In genomic region chr13:85653681-85654080, GRCh38 we compare ENCODE assay signal across 21 cellular contexts.
DNase-seq lines count a peak whose midpoint lies in the region; ATAC-seq and TF ChIP-seq lines count a peak whose summit lies in the region.
"Had no signal": no experiment of that assay in that cellular context is flagged by ENCODE, and none has a peak within 500 bp of the region (broad histone marks: within the 10 kb centered on the region; RNA-seq: fewer than 3 reads in every experiment).

No MANE protein-coding gene starts in this region.

- H3K4me1 ChIP-seq in Loucy (ENCODE audit: insufficient read depth, low read length, poor library complexity, severe bottlenecking), result peaks cover 14% of the 10 kb centered on the region
- no peaks in the 10 kb centered on the region for H3K4me1 ChIP-seq in CD8-positive, alpha-beta memory T cell (ENCODE audit: insufficient read depth, low read length)

- peak overlapping the region; percentile 89 for H3K27ac ChIP-seq in caudate nucleus (ENCODE audit: low read depth, low read length)
- no peak overlapping the region for H3K27ac ChIP-seq in CD8-positive, alpha-beta memory T cell (ENCODE audit: low read depth, low read length)

- H3K9me2 ChIP-seq in Loucy (replicated peaks; ENCODE audit: low read depth, low read length), result no peaks in the 10 kb centered on the region

- H3K36me3 Mint-ChIP-seq in activated naive CD4-positive, alpha-beta T cell treated with anti-CD3 and anti-CD28 coated beads, Interleukin-2, amount 50 U/mL, for 24 hours, result no peaks in the 10 kb centered on the region
- H3K36me3 Mint-ChIP-seq in CD8-positive, alpha-beta memory T cell, result no peaks in the 10 kb centered on the region
- H3K36me3 Mint-ChIP-seq: IgD-negative memory B cell had no signal

- H3F3A ChIP-seq in Loucy (ENCODE audit: low read depth), result peaks cover 8% of the 10 kb centered on the region; the same call in 1 of the 2 replicates

- H3K9me3 ChIP-seq in Loucy (ENCODE audit: insufficient read depth, low read depth, low read length), result no peaks in the 10 kb centered on the region
- no peaks in the 10 kb centered on the region for H3K9me3 ChIP-seq in CD8-positive, alpha-beta memory T cell (ENCODE audit: low read length)

- H3K79me2 ChIP-seq in Loucy (ENCODE audit: insufficient read depth, low read length), result no peaks in the 10 kb centered on the region

- no peak for DNase-seq in activated naive CD4-positive, alpha-beta T cell treated with anti-CD3 and anti-CD28 coated beads, Interleukin-2, amount 50 U/mL, for 16 hours
- DNase-seq in caudate nucleus (lab: John Stamatoyannopoulos, UW) (no peak), cortex of kidney (lab: John Stamatoyannopoulos, UW) (no peak)
- no peak for DNase-seq in CD8-positive, alpha-beta memory T cell
- DNase-seq: C1 segment of cervical spinal cord; CD4-positive, alpha-beta T cell; DMS153; DMS79; GDM1; GOT3; H7; HFFc6; KBM-7 had no signal

- ATAC-seq in HG03571 (IDR thresholded peaks at IDR 0.05; ENCODE audit: unreplicated experiment) (no peak), HG03520 (IDR thresholded peaks at IDR 0.05; ENCODE audit: unreplicated experiment) (no peak)
- ATAC-seq: HCT116, HepG2 had no signal

- no peak overlapping the region for H3K4me3 Mint-ChIP-seq in activated naive CD4-positive, alpha-beta T cell treated with anti-CD3 and anti-CD28 coated beads, Interleukin-2, amount 50 U/mL, for 24 hours
- H3K4me3 Mint-ChIP-seq in CD8-positive, alpha-beta memory T cell, result no peak overlapping the region
- H3K4me3 Mint-ChIP-seq: B cell; CD4-positive, alpha-beta T cell; HFFc6; IgD-negative memory B cell had no signal

- peak overlapping the region; percentile 19 for H3K4me3 ChIP-seq in Loucy (ENCODE audit: low read length, poor library complexity, severe bottlenecking)
- no peak overlapping the region for H3K4me3 ChIP-seq in CD8-positive, alpha-beta memory T cell (ENCODE audit: low read length)

- no peaks in the 10 kb centered on the region for H4K20me1 ChIP-seq in Loucy (ENCODE audit: insufficient read depth, low read length, poor library complexity, severe bottlenecking)

- peak overlapping the region; percentile 57 for H3K4me2 ChIP-seq in Loucy (ENCODE audit: low read depth, low read length, poor library complexity, severe bottlenecking)

- H3K9me3 Mint-ChIP-seq in activated naive CD4-positive, alpha-beta T cell treated with anti-CD3 and anti-CD28 coated beads, Interleukin-2, amount 50 U/mL, for 24 hours, result peaks cover 8% of the 10 kb centered on the region
- H3K9me3 Mint-ChIP-seq in CD8-positive, alpha-beta memory T cell, result peaks cover 2 to 23% (median 4%) of the 10 kb centered on the region in 5 donors
- H3K9me3 Mint-ChIP-seq: HFFc6 had no signal

- H3K36me3 ChIP-seq in Loucy (ENCODE audit: insufficient read depth, low read length), result no peaks in the 10 kb centered on the region
- no peaks in the 10 kb centered on the region for H3K36me3 ChIP-seq in CD8-positive, alpha-beta memory T cell (ENCODE audit: insufficient read depth, low read length)

- H2AFZ ChIP-seq in Loucy (ENCODE audit: low read length), result no peak overlapping the region

- peak overlapping the region; percentile 13 for H3K27ac Mint-ChIP-seq in activated naive CD4-positive, alpha-beta T cell treated with anti-CD3 and anti-CD28 coated beads, Interleukin-2, amount 50 U/mL, for 24 hours
- H3K27ac Mint-ChIP-seq in CD8-positive, alpha-beta memory T cell, result no peak overlapping the region
- H3K27ac Mint-ChIP-seq: B cell; CD4-positive, alpha-beta T cell; HFFc6; IgD-negative memory B cell had no signal

- no peaks in the 10 kb centered on the region for H3K27me3 Mint-ChIP-seq in activated naive CD4-positive, alpha-beta T cell treated with anti-CD3 and anti-CD28 coated beads, Interleukin-2, amount 50 U/mL, for 24 hours
- no peaks in the 10 kb centered on the region for H3K27me3 Mint-ChIP-seq in CD8-positive, alpha-beta memory T cell
- H3K27me3 Mint-ChIP-seq: B cell; CD4-positive, alpha-beta T cell; IgD-negative memory B cell had no signal

- TF ChIP-seq CTCF in Loucy (conservative IDR thresholded peaks at IDR 0.05; ENCODE audit: low read length), result no peak

- POLR2A ChIA-PET in CD8-positive, alpha-beta memory T cell (lab: Charles Lee), result no interaction called here

- CTCF ChIA-PET in CD8-positive, alpha-beta memory T cell (lab: Charles Lee), result no interaction called here

- no peaks in the 10 kb centered on the region for H3K4me1 Mint-ChIP-seq in activated naive CD4-positive, alpha-beta T cell treated with anti-CD3 and anti-CD28 coated beads, Interleukin-2, amount 50 U/mL, for 24 hours
- H3K4me1 Mint-ChIP-seq in CD8-positive, alpha-beta memory T cell, result no peaks in the 10 kb centered on the region
- H3K4me1 Mint-ChIP-seq: B cell, IgD-negative memory B cell had no signal

- no peaks in the 10 kb centered on the region for H3K27me3 ChIP-seq in Loucy (ENCODE audit: insufficient read depth, low read length, poor library complexity, severe bottlenecking)
- no peaks in the 10 kb centered on the region for H3K27me3 ChIP-seq in CD8-positive, alpha-beta memory T cell (ENCODE audit: insufficient read depth, low read length, poor library complexity, severe bottlenecking)

- H3K9ac ChIP-seq in Loucy (ENCODE audit: low read depth, low read length, poor library complexity, severe bottlenecking), result no peak overlapping the region
